20 cellular contexts compared by ENCODE assay signal in genomic region chr12:31363826-31364225, GRCh38. TPM values are rescaled to one million over a fixed set of nuclear protein-coding genes. Genes with fewer than 3 reads are reported as not detected.
A peak's percentile ranks its signal among the peaks of the same experiment; 100 is the strongest.
DNase-seq lines count a peak whose midpoint lies in the region; ATAC-seq and TF ChIP-seq lines count a peak whose summit lies in the region.
"Had no signal": no experiment of that assay in that cellular context is flagged by ENCODE, and none has a peak within 500 bp of the region (broad histone marks: within the 10 kb centered on the region; RNA-seq: fewer than 3 reads in every experiment).

No MANE protein-coding gene starts in this region.

- H3K14ac ChIP-seq in IMR-90 (replicated peaks; ENCODE audit: low read depth, low read length) = no peak overlapping the region

- H4K91ac ChIP-seq in IMR-90 (ENCODE audit: insufficient read depth, low read depth, low read length) = no peak overlapping the region

- peaks cover 6% of the 10 kb centered on the region; the same call in 1 of the 2 replicates for H3K4me1 ChIP-seq in IMR-90 (ENCODE audit: control insufficient read depth, insufficient read depth, low read length)
- no peaks in the 10 kb centered on the region for H3K4me1 ChIP-seq in osteoblast (ENCODE audit: insufficient read depth, low read length)
- H3K4me1 ChIP-seq: uterus had no signal

- H3K36me3 ChIP-seq in IMR-90 (ENCODE audit: control insufficient read depth, insufficient read depth, low read length) = no peaks in the 10 kb centered on the region
- H3K36me3 ChIP-seq in osteoblast (ENCODE audit: insufficient read depth, low read length) = no peaks in the 10 kb centered on the region
- H3K36me3 ChIP-seq: uterus had no signal

- no peak for TF ChIP-seq CTCF in IMR-90 (conservative IDR thresholded peaks at IDR 0.05; ENCODE audit: low read depth, low read length)
- TF ChIP-seq CTCF in brain (conservative IDR thresholded peaks at IDR 0.05) = no peak
- no peak for TF ChIP-seq CTCF in osteoblast (IDR thresholded peaks at IDR 0.05; ENCODE audit: extremely low read depth, low read depth, low read length)
- no peak for TF ChIP-seq CTCF in GM13976 (IDR thresholded peaks at IDR 0.05; ENCODE audit: borderline replicate concordance, control extremely low read depth, extremely low read depth, insufficient read depth, missing control alignments)
- no peak for TF ChIP-seq CTCF in MCF 10A (IDR thresholded peaks at IDR 0.05; ENCODE audit: unreplicated experiment)

- H2AFZ ChIP-seq in IMR-90 (replicated peaks; ENCODE audit: low read length, poor library complexity) (peak overlapping the region; percentile 41), osteoblast (ENCODE audit: low read length) (no peak overlapping the region)
- H2AFZ ChIP-seq: GM23338 had no signal

- ATAC-seq in IMR-90 (ENCODE audit: low read depth) (no peak), HG03520 (IDR thresholded peaks at IDR 0.05; ENCODE audit: unreplicated experiment) (no peak)

- H3K36me3 Mint-ChIP-seq in brain (no peaks in the 10 kb centered on the region), MCF 10A (ENCODE audit: insufficient read depth, unreplicated experiment) (no peaks in the 10 kb centered on the region)
- H3K36me3 Mint-ChIP-seq: activated naive CD4-positive, alpha-beta T cell treated with anti-CD3 and anti-CD28 coated beads, Interleukin-2, amount 50 U/mL, for 24 hours; T-cell had no signal

- H3K4me1 Mint-ChIP-seq in brain = peaks cover 27% of the 10 kb centered on the region
- H3K4me1 Mint-ChIP-seq in MCF 10A (ENCODE audit: insufficient read depth, unreplicated experiment) = peaks cover 14% of the 10 kb centered on the region

- H2AK5ac ChIP-seq in IMR-90 (ENCODE audit: low read depth, low read length) = no peak overlapping the region

- H3K4ac ChIP-seq in IMR-90 (ENCODE audit: low read depth, low read length) = no peak overlapping the region

- H3K27me3 ChIP-seq in IMR-90 (ENCODE audit: control insufficient read depth, insufficient read depth, low read length) (no peaks in the 10 kb centered on the region), osteoblast (ENCODE audit: insufficient read depth, low read length) (no peaks in the 10 kb centered on the region)
- H3K27me3 ChIP-seq: uterus had no signal

- no peak overlapping the region for H2BK15ac ChIP-seq in IMR-90 (ENCODE audit: low read depth, low read length)

- H3K4me2 ChIP-seq in IMR-90 (ENCODE audit: low read depth, low read length) (no peak overlapping the region), osteoblast (ENCODE audit: insufficient read depth, low read length) (no peak overlapping the region)

- no CpG with 5 or more reads among the region's 2 CpGs for WGBS in IMR-90 (ENCODE audit: extremely low coverage in 2 of 2, insufficient read length in 1 of 2), 2 experiments

- no peak overlapping the region for H3K9ac ChIP-seq in IMR-90 (ENCODE audit: low read depth, low read length)

- peak; percentile 19 for DNase-seq in NCI-H146 (lab: John Stamatoyannopoulos, UW)
- no peak for DNase-seq in NCI-H146 treated with DMSO at 0.1 percent for 48 hours (lab: John Stamatoyannopoulos, UW; ENCODE audit: unreplicated experiment)
- no peak for DNase-seq in IMR-90
- peak; percentile 55 for DNase-seq in osteoblast (ENCODE audit: insufficient read length, low spot score, missing footprints)
- no peak for DNase-seq in GM13976 (ENCODE audit: low spot score)
- DNase-seq in MCF 10A (ENCODE audit: unreplicated experiment) = no peak
- DNase-seq: activated CD8-positive, alpha-beta memory T cell treated with anti-CD3 and anti-CD28 coated beads for 24 hours; activated T-cell treated with anti-CD3 and anti-CD28 coated beads, Interleukin-2, amount 50 U/mL, for 4 hours; left cardiac atrium; midbrain; NCI-H1105 treated with DMSO at 0.1 percent for 48 hours; NCI-H774; stimulated activated CD8-positive, alpha-beta memory T cell treated with anti-CD3 and anti-CD28 coated beads, Interleukin-4, amount 100 ng/mL, for 48 hours; uterus had no signal

- in situ Hi-C loops in IMR-90 (cut with MboI; ENCODE audit: low sequenced_read_pairs) (no loop called here), GM13976 (cut with MboI; ENCODE audit: low sequenced_read_pairs, unreplicated experiment) (no loop called here)

- no peak overlapping the region for H4K8ac ChIP-seq in IMR-90 (ENCODE audit: low read depth in 2 of 2, low read length in 2 of 2)

- no peak overlapping the region for H4K5ac ChIP-seq in IMR-90 (ENCODE audit: low read depth, low read length)

- H3K18ac ChIP-seq in IMR-90 (ENCODE audit: low read depth, low read length) = no peak overlapping the region

- no peaks in the 10 kb centered on the region for H3K9me3 ChIP-seq in IMR-90 (ENCODE audit: control insufficient read depth, insufficient read depth, low read length)
- H3K9me3 ChIP-seq in osteoblast (ENCODE audit: low read depth, low read length) = no peaks in the 10 kb centered on the region
- H3K9me3 ChIP-seq: uterus had no signal

- H3K27me3 Mint-ChIP-seq in brain (peaks cover 6% of the 10 kb centered on the region), MCF 10A (ENCODE audit: insufficient read depth, unreplicated experiment) (no peaks in the 10 kb centered on the region)
- H3K27me3 Mint-ChIP-seq: activated naive CD4-positive, alpha-beta T cell treated with anti-CD3 and anti-CD28 coated beads, Interleukin-2, amount 50 U/mL, for 24 hours had no signal

- no peak overlapping the region for H2BK20ac ChIP-seq in IMR-90 (ENCODE audit: low read depth, low read length)

- H3K27ac Mint-ChIP-seq in brain (peak overlapping the region in 3 of 5 experiments; percentile 97 to 98 (median 98)), MCF 10A (ENCODE audit: low read depth, unreplicated experiment) (no peak overlapping the region)
- H3K27ac Mint-ChIP-seq: activated naive CD4-positive, alpha-beta T cell treated with anti-CD3 and anti-CD28 coated beads, Interleukin-2, amount 50 U/mL, for 24 hours; T-cell had no signal

- no peak overlapping the region for H3K27ac ChIP-seq in IMR-90 (ENCODE audit: insufficient read depth, low read length)
- H3K27ac ChIP-seq in osteoblast (ENCODE audit: low read depth, low read length) = no peak overlapping the region
- H3K27ac ChIP-seq: 22Rv1, uterus had no signal

- BruUV-seq in IMR-90 (replicated peaks; lab: Mats Ljungman, UMichigan) (no TSS peak), MCF 10A (replicated peaks; lab: Mats Ljungman, UMichigan) (no TSS peak)

- intact Hi-C loops in IMR-90 (cut with micrococcal nuclease) (no loop called here), MCF 10A (cut with micrococcal nuclease) (no loop called here)

- POLR2A ChIA-PET in IMR-90 (lab: Charles Lee; ENCODE audit: unreplicated experiment) (no interaction called here), MCF 10A (lab: Yijun Ruan, JAX) (interaction anchor here (1.0 kb wide), 1 partner anchor 10 kb away, joined by 4 read pairs; no protein-coding TSS in a partner anchor)

- 0 out of 2 replicates have a peak, but pooled peaks cover 3% of the 10 kb centered on the region for H3K9me1 ChIP-seq in IMR-90 (ENCODE audit: insufficient read depth, low read length)

- H3K23ac ChIP-seq in IMR-90 (ENCODE audit: low read depth, low read length) = no peak overlapping the region

- TF ChIP-seq POLR2A in IMR-90 (IDR thresholded peaks at IDR 0.05; ENCODE audit: low read depth, low read length) = no peak

- CTCF ChIA-PET in IMR-90 (lab: Yijun Ruan, JAX) = no interaction called here
- CTCF ChIA-PET in MCF 10A (lab: Yijun Ruan, JAX) = interaction anchor here (0.5 to 1.7 kb wide), 5 partner anchors 12 to 113 kb away, joined by 3 to 9 read pairs (median 5); no protein-coding TSS in a partner anchor

- H2BK5ac ChIP-seq in IMR-90 (ENCODE audit: low read depth, low read length, poor library complexity, severe bottlenecking) = no peak overlapping the region

- H4K20me1 ChIP-seq in IMR-90 (ENCODE audit: insufficient read depth, low read length) (no peaks in the 10 kb centered on the region), osteoblast (ENCODE audit: insufficient read depth, low read length) (no peaks in the 10 kb centered on the region)

- H3K4me3 Mint-ChIP-seq in brain (peak overlapping the region in 2 of 5 experiments; percentile 18), MCF 10A (ENCODE audit: unreplicated experiment) (no peak overlapping the region)
- H3K4me3 Mint-ChIP-seq: activated naive CD4-positive, alpha-beta T cell treated with anti-CD3 and anti-CD28 coated beads, Interleukin-2, amount 50 U/mL, for 24 hours; activated T-cell treated with anti-CD3 and anti-CD28 coated beads, Interleukin-2, amount 50 U/mL, for 4 hours; GM23338 had no signal

- no peak overlapping the region for H2AK9ac ChIP-seq in IMR-90 (replicated peaks; ENCODE audit: low read depth, low read length, poor library complexity)

- dilution Hi-C loops in IMR-90 (cut with HindIII; ENCODE audit: low sequenced_read_pairs, unreplicated experiment) = no loop called here

- H3K79me1 ChIP-seq in IMR-90 (ENCODE audit: low read depth in 1 of 2, low read length in 2 of 2) = no peaks in the 10 kb centered on the region

- H3K9me3 Mint-ChIP-seq in brain = peaks cover 0 to 6% (median 0%) of the 10 kb centered on the region in 5 experiments
- H3K9me3 Mint-ChIP-seq in MCF 10A (ENCODE audit: unreplicated experiment) = no peaks in the 10 kb centered on the region
- H3K9me3 Mint-ChIP-seq: activated naive CD4-positive, alpha-beta T cell treated with anti-CD3 and anti-CD28 coated beads, Interleukin-2, amount 50 U/mL, for 24 hours; activated T-cell treated with anti-CD3 and anti-CD28 coated beads, Interleukin-2, amount 50 U/mL, for 4 hours; T-cell had no signal

- H2BK120ac ChIP-seq in IMR-90 (ENCODE audit: low read depth, low read length) = no peak overlapping the region

- H3K79me2 ChIP-seq in osteoblast (ENCODE audit: insufficient read depth, low read length) = no peaks in the 10 kb centered on the region

- TF ChIP-seq RAD21 in IMR-90 (IDR thresholded peaks at IDR 0.05; ENCODE audit: low read length) = no peak

- H3K4me3 ChIP-seq in IMR-90 (ENCODE audit: insufficient read depth, low read depth, low read length) (no peak overlapping the region), osteoblast (ENCODE audit: insufficient read depth, low read length) (no peak overlapping the region)
- H3K4me3 ChIP-seq: GM23338, uterus had no signal

- no peak overlapping the region for H3K56ac ChIP-seq in IMR-90 (ENCODE audit: extremely low read depth, insufficient read depth, low read length)

TF ChIP-seq in IMR-90, 13 proteins besides CTCF, POLR2A, EP300 and RAD21 (continues in another document):
- no peak for TF ChIP-seq CEBPB (IDR thresholded peaks at IDR 0.05; ENCODE audit: low read depth, low read length)
- no peak for TF ChIP-seq FOS (IDR thresholded peaks at IDR 0.05; ENCODE audit: low read depth, low read length)
- TF ChIP-seq RCOR1 (IDR thresholded peaks at IDR 0.05; ENCODE audit: insufficient replicate concordance, low read length) = no peak
- no peak for TF ChIP-seq MAFK (IDR thresholded peaks at IDR 0.05; ENCODE audit: low read depth, low read length)

RNA-seq across cellular contexts. Expression of gene SINHCAF, which starts 37.9 kb away (rescaled TPM):
- 30.8 and 43.3 TPM in 2 replicates for total RNA-seq in IMR-90 (2012; rRNA removed)
- 14.5 and 21.6 TPM in 2 replicates for polyA plus RNA-seq in IMR-90 (2012; rRNA removed)
- polyA plus RNA-seq in IMR-90 (2012; cell fraction: cytosol; rRNA removed) = 2.6 and 6.0 TPM in 2 replicates
- polyA plus RNA-seq in IMR-90 (2012; cell fraction: nucleus; rRNA removed; ENCODE audit: low replicate concordance) = 1.9 and 14.5 TPM in 2 replicates
- 118 TPM for polyA plus RNA-seq in brain (ENCODE audit: insufficient read depth, low read depth, low replicate concordance)
- total RNA-seq in osteoblast = 11.2 and 16.5 TPM in 2 replicates
- 100 and 139 TPM in 2 replicates for total RNA-seq in MCF 10A (2022)

Comparison
In these comparisons a context has a peak if more than half of its experiments do, and no peak if none do; other contexts are left out.
1. DNase-seq: peak in NCI-H146 (single experiment) and osteoblast (single experiment); none in NCI-H146 treated with DMSO at 0.1 percent for 48 hours (single experiment), IMR-90 (single experiment), GM13976 (single experiment) and MCF 10A (single experiment).